ENCODE assay signal across 20 cellular contexts in the genomic region with DNA sequence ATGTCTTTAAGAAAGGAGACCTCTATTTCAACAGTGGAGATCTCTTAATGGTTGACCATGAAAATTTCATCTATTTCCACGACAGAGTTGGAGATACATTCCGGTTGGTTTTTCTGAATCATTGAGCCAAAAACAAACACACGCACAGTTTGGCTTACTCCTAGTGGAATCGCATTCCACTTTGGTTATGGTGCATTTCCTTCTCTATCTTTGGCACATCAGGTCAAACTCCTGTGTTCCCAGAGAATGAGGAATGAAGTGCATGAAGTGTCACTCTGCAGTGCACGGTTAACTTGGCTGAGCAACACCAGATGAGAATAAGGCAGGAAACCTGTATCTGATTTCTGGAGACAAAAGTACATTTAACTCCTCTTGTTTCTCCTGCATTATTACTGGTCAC. TPM values are rescaled to one million over a fixed set of nuclear protein-coding genes. Genes with fewer than 3 reads are reported as not detected.
A peak's percentile ranks its signal among the peaks of the same experiment; 100 is the strongest.
DNase-seq lines count a peak whose midpoint lies in the region; TF ChIP-seq lines count a peak whose summit lies in the region.
"Had no signal": no experiment of that assay in that cellular context is flagged by ENCODE, and none has a peak within 500 bp of the region (broad histone marks: within the 10 kb centered on the region; RNA-seq: fewer than 3 reads in every experiment).

No MANE protein-coding gene starts in this region.

- no peak overlapping the region for H3K4me2 ChIP-seq in Loucy (ENCODE audit: low read depth, low read length, poor library complexity, severe bottlenecking)

- DNase-seq in AG10803 (ENCODE audit: low read depth) (peak; percentile 88), epithelial cell of proximal tubule (ENCODE audit: low read depth) (peak; percentile 90), myocyte (ENCODE audit: low read depth) (peak; percentile 54), left ventricle myocardium inferior (no peak), occipital lobe (lab: John Stamatoyannopoulos, UW) (no peak), T-helper 2 cell (no peak)
- DNase-seq in stimulated activated CD4-positive, alpha-beta T cell treated with anti-CD3 and anti-CD28 coated beads, Interleukin-4, amount 100 ng/mL, for 24 hours = no peak
- DNase-seq: activated CD4-positive, alpha-beta memory T cell treated with anti-CD3 and anti-CD28 coated beads, Interleukin-2, amount 10 ng/mL, durations not matched to agents 7 days and 5 days; BE2C; cerebellar nuclear complex; DMS153; islet precursor cell; NCI-H82; stimulated activated CD4-positive, alpha-beta T cell treated with anti-CD3 and anti-CD28 coated beads, Interleukin-2, amount 100 ng/mL, for 48 hours had no signal

- H3K27ac ChIP-seq in left ventricle myocardium inferior (replicated peaks) = no peak overlapping the region
- H3K27ac ChIP-seq: RWPE1, VCaP had no signal

- H3K9me2 ChIP-seq in Loucy (replicated peaks; ENCODE audit: low read depth, low read length) = no peaks in the 10 kb centered on the region

- H3K9ac ChIP-seq in Loucy (ENCODE audit: low read depth, low read length, poor library complexity, severe bottlenecking) = no peak overlapping the region

- H3K79me2 ChIP-seq in Loucy (ENCODE audit: insufficient read depth, low read length) = no peaks in the 10 kb centered on the region

- H3K9me3 ChIP-seq in Loucy (ENCODE audit: insufficient read depth, low read depth, low read length) (no peaks in the 10 kb centered on the region), left ventricle myocardium inferior (replicated peaks) (no peaks in the 10 kb centered on the region)
- H3K9me3 ChIP-seq: BE2C had no signal

- no peak overlapping the region for H3K4me3 ChIP-seq in AG10803 (ENCODE audit: low read length)
- no peak overlapping the region for H3K4me3 ChIP-seq in Loucy (ENCODE audit: low read length, poor library complexity, severe bottlenecking)
- no peak overlapping the region for H3K4me3 ChIP-seq in epithelial cell of proximal tubule (ENCODE audit: low read depth, low read length)
- H3K4me3 ChIP-seq in left ventricle myocardium inferior = no peak overlapping the region

- 0 out of 2 replicates have a peak overlapping the region, but pooled peaks have one; percentile 22 for H2AFZ ChIP-seq in Loucy (ENCODE audit: low read length)

- no peaks in the 10 kb centered on the region for H4K20me1 ChIP-seq in Loucy (ENCODE audit: insufficient read depth, low read length, poor library complexity, severe bottlenecking)

- H3K4me1 ChIP-seq in Loucy (ENCODE audit: insufficient read depth, low read length, poor library complexity, severe bottlenecking) = peaks cover 1% of the 10 kb centered on the region
- H3K4me1 ChIP-seq in left ventricle myocardium inferior = no peaks in the 10 kb centered on the region
- H3K4me1 ChIP-seq: BE2C had no signal

- H3K36me3 ChIP-seq in Loucy (ENCODE audit: insufficient read depth, low read length) (no peaks in the 10 kb centered on the region), left ventricle myocardium inferior (no peaks in the 10 kb centered on the region)
- H3K36me3 ChIP-seq: BE2C had no signal

- intact Hi-C loops in left ventricle myocardium inferior (cut with micrococcal nuclease) = no loop called here

- no peaks in the 10 kb centered on the region for H3K27me3 ChIP-seq in Loucy (ENCODE audit: insufficient read depth, low read length, poor library complexity, severe bottlenecking)
- H3K27me3 ChIP-seq in left ventricle myocardium inferior (ENCODE audit: low read depth) = no peaks in the 10 kb centered on the region
- H3K27me3 ChIP-seq: BE2C had no signal

- TF ChIP-seq CTCF in AG10803 (conservative IDR thresholded peaks at IDR 0.05; ENCODE audit: low read length) (no peak), Loucy (conservative IDR thresholded peaks at IDR 0.05; ENCODE audit: low read length) (no peak), epithelial cell of proximal tubule (conservative IDR thresholded peaks at IDR 0.05; ENCODE audit: low read depth, low read length) (no peak), left ventricle myocardium inferior (IDR thresholded peaks at IDR 0.05; ENCODE audit: borderline replicate concordance) (no peak)

- H3F3A ChIP-seq in Loucy (ENCODE audit: low read depth) = no peaks in the 10 kb centered on the region

RNA-seq across cellular contexts. Expression of a gene that starts 38.5 kb away (rescaled TPM):
- total RNA-seq in epithelial cell of proximal tubule = not detected in 2 replicates
- total RNA-seq in myocyte = not detected in 2 replicates
- polyA plus RNA-seq in myocyte (2012) = not detected
- 0.52 TPM for total RNA-seq in left ventricle myocardium inferior
- total RNA-seq in occipital lobe = not detected
- total RNA-seq: glomerular endothelial cell, mesothelial cell of epicardium had no signal
- polyA plus RNA-seq: IgD-negative memory B cell had no signal

RNA-seq across cellular contexts. Expression of a gene that starts 45.1 kb away (rescaled TPM):
- 6.0 and 6.2 TPM in 2 replicates for total RNA-seq in epithelial cell of proximal tubule
- total RNA-seq in myocyte = not detected in 2 replicates
- polyA plus RNA-seq in myocyte (2012) = not detected
- not detected for total RNA-seq in left ventricle myocardium inferior
- 1.4 TPM for total RNA-seq in occipital lobe

Comparison
In these comparisons a context has a peak if more than half of its experiments do, and no peak if none do; other contexts are left out.
1. DNase-seq: peak in AG10803 (single experiment), epithelial cell of proximal tubule (single experiment) and myocyte (single experiment); none in left ventricle myocardium inferior (single experiment), stimulated activated CD4-positive, alpha-beta T cell treated with anti-CD3 and anti-CD28 coated beads, Interleukin-4, amount 100 ng/mL, for 24 hours (single experiment), occipital lobe (single experiment) and T-helper 2 cell (0 of 5).